In the genomic region with DNA sequence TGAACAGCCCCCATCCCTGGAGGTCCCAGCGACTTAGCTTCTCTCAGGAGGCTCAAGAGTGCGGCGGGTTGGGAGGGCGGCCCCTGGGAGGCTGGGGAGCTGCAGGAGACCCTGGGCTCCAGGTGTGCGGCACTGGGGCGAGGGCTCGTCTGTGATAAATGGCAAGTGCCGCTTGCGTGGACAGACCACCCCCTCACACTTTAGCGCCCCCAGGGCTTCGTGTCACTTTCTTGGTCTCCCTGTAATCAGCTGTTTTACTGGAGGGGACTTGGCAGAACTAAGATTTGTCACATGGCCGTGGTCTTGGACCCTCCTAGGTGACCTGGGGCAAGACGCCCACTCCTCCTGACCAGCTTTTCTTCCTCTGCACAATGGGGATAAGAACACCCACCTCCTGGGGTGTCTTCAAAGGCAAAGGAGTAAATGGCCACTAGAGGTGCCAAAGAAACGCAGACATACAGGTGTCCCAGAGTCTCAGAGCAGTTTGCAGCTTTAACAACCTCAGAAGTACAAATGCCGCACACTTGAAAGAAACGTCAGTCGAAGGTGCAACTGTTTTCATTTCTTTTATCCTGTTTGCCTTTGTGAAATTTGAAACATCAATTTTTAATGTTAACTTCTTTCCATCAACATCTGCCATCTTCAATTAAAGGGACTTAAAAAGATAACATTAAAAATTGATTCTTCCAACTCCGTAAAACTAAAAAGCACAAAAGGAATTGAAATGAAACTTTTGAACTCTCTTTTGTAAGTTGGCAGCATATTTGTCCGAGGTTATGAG, we compare ENCODE assay signal across 8 cellular contexts. TPM values are rescaled to one million over a fixed set of nuclear protein-coding genes. Genes with fewer than 3 reads are reported as not detected.
A peak's percentile ranks its signal among the peaks of the same experiment; 100 is the strongest.
DNase-seq lines count a peak whose midpoint lies in the region; FAIRE-seq and TF ChIP-seq lines count a peak whose summit lies in the region.

No MANE protein-coding gene starts in this region.

- H3K4me3 ChIP-seq in H7 (ENCODE audit: insufficient read depth, low read depth, low read length) (peak overlapping the region; percentile 53; the same call in 1 of the 2 replicates), duodenal mucosa (ENCODE audit: low read depth in 1 of 2, low read length in 2 of 2) (peak overlapping the region; percentile 78 to 80)

- H3K4me1 ChIP-seq in duodenal mucosa (ENCODE audit: control insufficient read depth in 1 of 2, insufficient read depth in 2 of 2, low read length in 2 of 2) = peaks cover 17 to 41% of the 10 kb centered on the region in 2 donors

- H3K9ac ChIP-seq in duodenal mucosa (ENCODE audit: low read depth in 1 of 2, low read length in 2 of 2) = peak overlapping the region; percentile 84 to 93

- peak; percentile 48 for DNase-seq in Calu3
- peak; percentile 82 for DNase-seq in H7
- DNase-seq in RCC 7860 (ENCODE audit: low spot score) = peak; percentile 46
- peak; percentile 59 for DNase-seq in myocyte (ENCODE audit: low read depth)
- no peak for DNase-seq in T-helper 9 cell
- no peak for DNase-seq in anterior cingulate cortex (lab: John Stamatoyannopoulos, UW)
- no peak for DNase-seq in foreskin melanocyte

- H3K27ac ChIP-seq in duodenal mucosa (ENCODE audit: low read depth, low read length) = peak overlapping the region; percentile 90

- no peaks in the 10 kb centered on the region for H3K36me3 ChIP-seq in H7 (replicated peaks; ENCODE audit: control insufficient read depth, insufficient read depth, low read length)
- peaks cover 3 to 16% of the 10 kb centered on the region in 2 donors for H3K36me3 ChIP-seq in duodenal mucosa (ENCODE audit: control insufficient read depth in 1 of 2, insufficient read depth in 2 of 2, low read length in 2 of 2)

- no peaks in the 10 kb centered on the region for H3K9me3 Mint-ChIP-seq in Calu3 (ENCODE audit: low read depth, unreplicated experiment)

- TF ChIP-seq CTCF in Calu3 (IDR thresholded peaks at IDR 0.05; ENCODE audit: unreplicated experiment) = peak; percentile 74

- CTCF ChIA-PET in Calu3 (lab: Charles Lee) = interaction anchor here (0.6 to 1.3 kb wide), 10 partner anchors 18 to 233 kb away, joined by 3 to 9 read pairs (median 4); partner anchors contain the start of gene TAF1C

- TSS peak; percentile 73 for BruUV-seq in Calu3 (replicated peaks; lab: Mats Ljungman, UMichigan)

- FAIRE-seq in RCC 7860 (lab: Jason Lieb, UNC) = no peak

- no peaks in the 10 kb centered on the region for H3K9me3 ChIP-seq in duodenal mucosa (ENCODE audit: control insufficient read depth in 1 of 2, low read length in 2 of 2)

- H3K4me3 Mint-ChIP-seq in Calu3 (ENCODE audit: low read depth, unreplicated experiment) = peak overlapping the region; percentile 84

- intact Hi-C loops in Calu3 (cut with micrococcal nuclease; ENCODE audit: unreplicated experiment) = loop anchor here (10.0 kb wide), 2 partner anchors 129 to 221 kb away; no protein-coding TSS in a partner anchor

- peaks cover 53% of the 10 kb centered on the region for H3K36me3 Mint-ChIP-seq in Calu3 (ENCODE audit: insufficient read depth, unreplicated experiment)

- H3K27me3 Mint-ChIP-seq in Calu3 (ENCODE audit: unreplicated experiment) = no peaks in the 10 kb centered on the region

- peaks cover 1% of the 10 kb centered on the region; the same call in 1 of the 2 replicates for H3K27me3 ChIP-seq in H7 (ENCODE audit: control insufficient read depth, insufficient read depth, low read length)
- no peaks in the 10 kb centered on the region for H3K27me3 ChIP-seq in duodenal mucosa (ENCODE audit: control insufficient read depth in 1 of 2, insufficient read depth in 2 of 2, low read length in 2 of 2)

- H3K4me1 Mint-ChIP-seq in Calu3 (ENCODE audit: low read depth, unreplicated experiment) = peaks cover 9% of the 10 kb centered on the region

- peak overlapping the region; percentile 87 for H3K27ac Mint-ChIP-seq in Calu3 (ENCODE audit: unreplicated experiment)

RNA-seq across cellular contexts. Expression of gene OSGIN1, which starts 0.9 kb away (rescaled TPM):
- total RNA-seq in Calu3 (2022) (13.9 and 15.6 TPM in 2 replicates), myocyte (4.3 and 7.7 TPM in 2 replicates)
- 1.3 and 1.6 TPM in 2 replicates for total RNA-seq in H7 (2014; rRNA removed; shearing (Covaris generic))
- polyA plus RNA-seq in myocyte (2012) = 15.5 TPM

RNA-seq across cellular contexts. Expression of gene NECAB2, which starts 14.1 kb away (rescaled TPM):
- total RNA-seq in Calu3 (2022) (0.28 and 1.2 TPM in 2 replicates), myocyte (0.16 TPM in 1 of 2 replicates, not detected in the other)
- 0.55 and 1.2 TPM in 2 replicates for total RNA-seq in H7 (2014; rRNA removed; shearing (Covaris generic))
- 0.39 TPM for polyA plus RNA-seq in myocyte (2012)

RNA-seq across cellular contexts. Expression of gene MLYCD, which starts 55.1 kb away (rescaled TPM):
- 10.3 and 11.0 TPM in 2 replicates for total RNA-seq in Calu3 (2022)
- 2.2 and 2.3 TPM in 2 replicates for total RNA-seq in H7 (2014; rRNA removed; shearing (Covaris generic))
- total RNA-seq in myocyte = 3.1 and 3.5 TPM in 2 replicates
- polyA plus RNA-seq in myocyte (2012) = 3.2 TPM

Comparison
In these comparisons a context has a peak if more than half of its experiments do, and no peak if none do; other contexts are left out.
1. DNase-seq: peak in Calu3 (single experiment), H7 (single experiment), RCC 7860 (single experiment) and myocyte (single experiment); none in T-helper 9 cell (single experiment), anterior cingulate cortex (0 of 58) and foreskin melanocyte (single experiment).